Comparison of ENCODE assay signal across 13 cellular contexts in the genomic region with DNA sequence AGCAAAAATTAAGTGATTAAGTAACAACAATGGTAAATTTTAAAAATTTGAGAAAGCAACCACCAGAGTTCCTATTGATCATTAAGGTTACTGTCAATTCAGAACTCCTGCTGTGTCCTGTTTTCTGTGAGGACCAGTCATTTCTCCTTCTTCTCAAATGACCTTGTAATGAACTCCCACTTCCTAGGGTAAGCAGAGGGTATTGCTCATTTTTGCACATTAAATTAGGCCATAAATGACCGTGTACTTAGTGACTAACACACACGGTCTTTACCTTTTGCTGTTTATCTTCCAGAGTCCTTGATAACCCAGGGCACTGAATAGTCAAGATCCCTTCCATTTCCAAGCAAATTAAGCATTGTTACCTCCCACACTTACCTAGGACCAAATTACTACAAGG.
"Had no signal": no experiment of that assay in that cellular context is flagged by ENCODE, and none has a peak within 500 bp of the region (broad histone marks: within the 10 kb centered on the region; RNA-seq: fewer than 3 reads in every experiment).

No MANE protein-coding gene starts in this region.

- H3K27me3 ChIP-seq: ascending aorta, heart left ventricle, suprapubic skin had no signal

- H3K27ac Mint-ChIP-seq: activated B cell treated with CpG ODN at 0.5 μM for 24 hours; activated CD4-positive, alpha-beta T cell treated with anti-CD3 and anti-CD28 coated beads, Interleukin-2, amount 10 ng/mL, durations not matched to agents 24 days and 14 days; activated naive CD8-positive, alpha-beta T cell treated with anti-CD3 and anti-CD28 coated beads, Interleukin-2, amount 50 U/mL, for 24 hours; activated T-helper 1 cell treated with anti-CD3 and anti-CD28 coated beads, Interleukin-12 subunit alpha, Interleukin-12 subunit beta, Interleukin-2, Interleukin-4 antibody, amounts not matched to agents 30 ng/mL and 10 ng/mL and 1 ng/mL, durations not matched to agents 14 hours and 24 hours and 36 hours had no signal

- H3K4me1 Mint-ChIP-seq: activated B cell treated with CpG ODN at 0.5 μM for 24 hours; activated CD4-positive, alpha-beta T cell treated with anti-CD3 and anti-CD28 coated beads, Interleukin-2, amount 10 ng/mL, durations not matched to agents 24 days and 14 days; activated naive CD8-positive, alpha-beta T cell treated with anti-CD3 and anti-CD28 coated beads, Interleukin-2, amount 50 U/mL, for 24 hours had no signal

- H3K9me3 Mint-ChIP-seq: activated B cell treated with CpG ODN at 0.5 μM for 24 hours; activated CD4-positive, alpha-beta T cell treated with anti-CD3 and anti-CD28 coated beads, Interleukin-2, amount 10 ng/mL, durations not matched to agents 24 days and 14 days; activated T-helper 1 cell treated with anti-CD3 and anti-CD28 coated beads, Interleukin-12 subunit alpha, Interleukin-12 subunit beta, Interleukin-2, Interleukin-4 antibody, amounts not matched to agents 30 ng/mL and 10 ng/mL and 1 ng/mL, durations not matched to agents 14 hours and 24 hours and 36 hours had no signal

- H3K4me3 Mint-ChIP-seq: activated B cell treated with CpG ODN at 0.5 μM for 24 hours; activated CD4-positive, alpha-beta T cell treated with anti-CD3 and anti-CD28 coated beads, Interleukin-2, amount 10 ng/mL, durations not matched to agents 24 days and 14 days; activated naive CD8-positive, alpha-beta T cell treated with anti-CD3 and anti-CD28 coated beads, Interleukin-2, amount 50 U/mL, for 24 hours; activated T-helper 1 cell treated with anti-CD3 and anti-CD28 coated beads, Interleukin-12 subunit alpha, Interleukin-12 subunit beta, Interleukin-2, Interleukin-4 antibody, amounts not matched to agents 30 ng/mL and 10 ng/mL and 1 ng/mL, durations not matched to agents 14 hours and 24 hours and 36 hours had no signal

- ATAC-seq: activated naive CD8-positive, alpha-beta T cell treated with anti-CD3 and anti-CD28 coated beads, Interleukin-2, amount 50 U/mL, for 24 hours; heart left ventricle; left ventricle myocardium superior; stimulated activated naive CD8-positive, alpha-beta T cell treated with anti-CD3 and anti-CD28 coated beads, Interleukin-15, Interleukin-2, amounts not matched to agents 100 U/mL and 50 U/mL, for 24 hours had no signal

- H3K9me3 ChIP-seq: ascending aorta, suprapubic skin had no signal

- H3K27ac ChIP-seq: ascending aorta, heart left ventricle, suprapubic skin had no signal

- H3K4me1 ChIP-seq: ascending aorta, suprapubic skin had no signal

- H3K36me3 ChIP-seq: ascending aorta, heart left ventricle, suprapubic skin had no signal

- H3K27me3 Mint-ChIP-seq: activated B cell treated with CpG ODN at 0.5 μM for 24 hours; activated CD4-positive, alpha-beta T cell treated with anti-CD3 and anti-CD28 coated beads, Interleukin-2, amount 10 ng/mL, durations not matched to agents 24 days and 14 days; activated naive CD8-positive, alpha-beta T cell treated with anti-CD3 and anti-CD28 coated beads, Interleukin-2, amount 50 U/mL, for 24 hours had no signal

- H3K4me3 ChIP-seq: ascending aorta, heart left ventricle, suprapubic skin had no signal

- DNase-seq: activated B cell treated with CpG ODN at 0.5 μM for 24 hours; activated CD4-positive, alpha-beta T cell treated with anti-CD3 and anti-CD28 coated beads, Interleukin-2, amount 10 ng/mL, durations not matched to agents 24 days and 14 days; activated naive CD4-positive, alpha-beta T cell treated with Interleukin-2 at 50 U/mL for 16 hours; activated naive CD8-positive, alpha-beta T cell treated with anti-CD3 and anti-CD28 coated beads, Interleukin-2, amount 50 U/mL, for 24 hours; heart left ventricle; kidney; left ventricle myocardium superior; mesenchymal stem cell; stimulated activated CD4-positive, alpha-beta T cell treated with anti-CD3 and anti-CD28 coated beads, Interleukin-2, amount 100 ng/mL, for 48 hours; stimulated activated naive CD8-positive, alpha-beta T cell treated with anti-CD3 and anti-CD28 coated beads, Interleukin-15, Interleukin-2, amounts not matched to agents 100 U/mL and 50 U/mL, for 24 hours had no signal
